19 cellular contexts compared by ENCODE assay signal in the genomic region with DNA sequence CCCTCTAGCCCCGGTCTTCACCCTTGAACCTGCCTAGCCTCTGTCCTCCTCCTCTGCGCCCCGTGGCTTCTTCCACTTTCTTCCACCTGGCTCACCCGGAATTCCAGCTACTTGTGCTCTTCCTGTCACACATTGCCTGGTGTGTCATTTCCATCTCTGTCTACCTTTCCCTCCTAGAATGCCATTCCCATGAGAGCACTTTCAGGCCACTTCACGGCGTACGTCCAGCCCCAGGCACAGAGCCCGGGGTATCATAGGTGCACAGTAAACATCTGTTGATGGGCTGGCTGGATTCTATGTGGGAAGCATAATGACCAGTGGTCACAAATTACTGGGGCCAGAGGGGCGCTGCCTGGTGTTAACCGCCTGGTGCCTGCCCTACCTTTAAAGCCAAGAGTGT.
DNase-seq lines count a peak whose midpoint lies in the region; ATAC-seq and TF ChIP-seq lines count a peak whose summit lies in the region.
"Had no signal": no experiment of that assay in that cellular context is flagged by ENCODE, and none has a peak within 500 bp of the region (broad histone marks: within the 10 kb centered on the region; RNA-seq: fewer than 3 reads in every experiment).

No MANE protein-coding gene starts in this region.

- no peak overlapping the region for H3K4me2 ChIP-seq in smooth muscle cell
- H3K4me2 ChIP-seq: A549, KMS-11, PC-9, SK-N-SH had no signal

- H3K36me3 Mint-ChIP-seq in T-helper 1 cell treated with Interleukin-12 subunit alpha and Interleukin-12 subunit beta and Interleukin-4 antibody, amounts not matched to agents 30 μg/mL and 1 μg/mL, for 36 hours (ENCODE audit: low read depth) = no peaks in the 10 kb centered on the region
- H3K36me3 Mint-ChIP-seq in T-helper 2 cell treated with Interferon-gamma antibody and Interleukin-4, amounts not matched to agents 5 μg/mL and 100 μg/mL, for 36 hours (ENCODE audit: low read depth) = no peaks in the 10 kb centered on the region

- peaks cover 92% of the 10 kb centered on the region for H4K20me1 ChIP-seq in smooth muscle cell (ENCODE audit: low read depth)

- DNase-seq in T-helper 1 cell = no peak
- DNase-seq in NCI-H2029 treated with DMSO at 0.1 percent for 48 hours (lab: John Stamatoyannopoulos, UW) = peak; percentile 47
- peak; percentile 10 for DNase-seq in epithelial cell of esophagus (ENCODE audit: low read depth)
- no peak for DNase-seq in smooth muscle cell (lab: John Stamatoyannopoulos, UW; ENCODE audit: unreplicated experiment)
- no peak for DNase-seq in T-helper 2 cell treated with Interferon-gamma antibody and Interleukin-4, amounts not matched to agents 5 μg/mL and 100 μg/mL, for 36 hours (ENCODE audit: low spot score)
- DNase-seq in effector CD8-positive, alpha-beta T cell (lab: John Stamatoyannopoulos, UW) = no peak
- DNase-seq: Calu3; CD4-positive, CD25-positive, alpha-beta regulatory T cell; GOT3; MM.1S; NCI-H187 treated with DMSO at 0.1 percent for 48 hours; NCI-H524; PC-9; SK-N-SH had no signal

- H3K9me3 ChIP-seq in smooth muscle cell (replicated peaks; ENCODE audit: low read depth) = no peaks in the 10 kb centered on the region
- H3K9me3 ChIP-seq: SK-N-SH had no signal

- no peak overlapping the region for H2AFZ ChIP-seq in smooth muscle cell (ENCODE audit: low read depth)
- H2AFZ ChIP-seq: PC-9 had no signal

- H3K27me3 ChIP-seq in smooth muscle cell (ENCODE audit: low read depth) = no peaks in the 10 kb centered on the region

- H3K79me2 ChIP-seq in smooth muscle cell (ENCODE audit: low read depth) = peaks cover 87% of the 10 kb centered on the region

- peaks cover 5% of the 10 kb centered on the region for H3F3A ChIP-seq in smooth muscle cell (ENCODE audit: low read depth)

- H3K9me3 Mint-ChIP-seq in T-helper 1 cell treated with Interleukin-12 subunit alpha and Interleukin-12 subunit beta and Interleukin-4 antibody, amounts not matched to agents 30 μg/mL and 1 μg/mL, for 36 hours = no peaks in the 10 kb centered on the region
- no peaks in the 10 kb centered on the region for H3K9me3 Mint-ChIP-seq in T-helper 2 cell treated with Interferon-gamma antibody and Interleukin-4, amounts not matched to agents 5 μg/mL and 100 μg/mL, for 36 hours

- H3K4me3 ChIP-seq in epithelial cell of esophagus (ENCODE audit: low read length) (no peak overlapping the region), smooth muscle cell (no peak overlapping the region)
- H3K4me3 ChIP-seq: A549, PC-9 had no signal

- H3K27ac Mint-ChIP-seq in T-helper 1 cell treated with Interleukin-12 subunit alpha and Interleukin-12 subunit beta and Interleukin-4 antibody, amounts not matched to agents 30 μg/mL and 1 μg/mL, for 36 hours = no peak overlapping the region
- no peak overlapping the region for H3K27ac Mint-ChIP-seq in T-helper 2 cell treated with Interferon-gamma antibody and Interleukin-4, amounts not matched to agents 5 μg/mL and 100 μg/mL, for 36 hours

- no peaks in the 10 kb centered on the region for H3K4me1 ChIP-seq in smooth muscle cell (ENCODE audit: low read depth)

- H3K9ac ChIP-seq in smooth muscle cell (ENCODE audit: low read depth) = no peak overlapping the region
- H3K9ac ChIP-seq: KMS-11, SK-N-SH had no signal

- ATAC-seq in HG02759 (IDR thresholded peaks at IDR 0.05; ENCODE audit: unreplicated experiment) = no peak
- ATAC-seq: A549, HepG2 had no signal

- H3K36me3 ChIP-seq in smooth muscle cell (ENCODE audit: low read depth) = no peaks in the 10 kb centered on the region

- TF ChIP-seq CTCF in epithelial cell of esophagus (IDR thresholded peaks at IDR 0.05; ENCODE audit: insufficient read depth, low read depth, low read length, missing control alignments) (no peak), smooth muscle cell (IDR thresholded peaks at IDR 0.05; ENCODE audit: borderline replicate concordance, insufficient read depth, poor library complexity, severe bottlenecking) (no peak)

- peaks cover 2% of the 10 kb centered on the region for H3K4me1 Mint-ChIP-seq in T-helper 1 cell treated with Interleukin-12 subunit alpha and Interleukin-12 subunit beta and Interleukin-4 antibody, amounts not matched to agents 30 μg/mL and 1 μg/mL, for 36 hours (ENCODE audit: low read depth)
- H3K4me1 Mint-ChIP-seq in T-helper 2 cell treated with Interferon-gamma antibody and Interleukin-4, amounts not matched to agents 5 μg/mL and 100 μg/mL, for 36 hours (ENCODE audit: low read depth) = no peaks in the 10 kb centered on the region

- H3K27ac ChIP-seq in smooth muscle cell (ENCODE audit: low read depth) = peak overlapping the region; percentile 33
- H3K27ac ChIP-seq: A549, KMS-11, PC-9 had no signal

- peak overlapping the region; percentile 3 for H3K4me3 Mint-ChIP-seq in T-helper 1 cell treated with Interleukin-12 subunit alpha and Interleukin-12 subunit beta and Interleukin-4 antibody, amounts not matched to agents 30 μg/mL and 1 μg/mL, for 36 hours
- no peak overlapping the region for H3K4me3 Mint-ChIP-seq in T-helper 2 cell treated with Interferon-gamma antibody and Interleukin-4, amounts not matched to agents 5 μg/mL and 100 μg/mL, for 36 hours

- WGBS in smooth muscle cell (ENCODE audit: low lambda C conversion rate) = 81% methylated on average over 10 of the region's 10 CpGs

- no peaks in the 10 kb centered on the region for H3K27me3 Mint-ChIP-seq in T-helper 1 cell treated with Interleukin-12 subunit alpha and Interleukin-12 subunit beta and Interleukin-4 antibody, amounts not matched to agents 30 μg/mL and 1 μg/mL, for 36 hours (ENCODE audit: low read depth)
- H3K27me3 Mint-ChIP-seq in T-helper 2 cell treated with Interferon-gamma antibody and Interleukin-4, amounts not matched to agents 5 μg/mL and 100 μg/mL, for 36 hours (ENCODE audit: low read depth) = no peaks in the 10 kb centered on the region
- H3K27me3 Mint-ChIP-seq: CD4-positive, CD25-positive, alpha-beta regulatory T cell had no signal

Comparison
In these comparisons a context has a peak if more than half of its experiments do, and no peak if none do; other contexts are left out.
1. DNase-seq: peak in NCI-H2029 treated with DMSO at 0.1 percent for 48 hours (single experiment) and epithelial cell of esophagus (single experiment); none in T-helper 1 cell (0 of 5), smooth muscle cell (single experiment), T-helper 2 cell treated with Interferon-gamma antibody and Interleukin-4, amounts not matched to agents 5 μg/mL and 100 μg/mL, for 36 hours (single experiment) and effector CD8-positive, alpha-beta T cell (single experiment).